In genomic region chr7:83210459-83210858, GRCh38 we compare ENCODE assay signal across 27 cellular contexts. TPM values are rescaled to one million over a fixed set of nuclear protein-coding genes. Genes with fewer than 3 reads are reported as not detected.
"Had no signal": no experiment of that assay in that cellular context is flagged by ENCODE, and none has a peak within 500 bp of the region (broad histone marks: within the 10 kb centered on the region; RNA-seq: fewer than 3 reads in every experiment).

No MANE protein-coding gene starts in this region.

- H3K4me3 ChIP-seq: dorsolateral prefrontal cortex, gastroesophageal sphincter, heart left ventricle, hepatocyte, lung, ovary, psoas muscle, skin epidermis, spleen, testis, tibial artery, upper lobe of left lung had no signal

- H3K79me2 ChIP-seq: hepatocyte had no signal

- H2AFZ ChIP-seq: hepatocyte had no signal

- H3K4me1 ChIP-seq: gastroesophageal sphincter, heart left ventricle, psoas muscle, spleen, testis, tibial artery, upper lobe of left lung had no signal

- H3K4me2 ChIP-seq: hepatocyte had no signal

- H3K9me3 ChIP-seq: gastroesophageal sphincter, heart left ventricle, ovary, psoas muscle, testis, tibial artery, upper lobe of left lung had no signal

- H3K36me3 ChIP-seq: gastroesophageal sphincter, heart left ventricle, ovary, spleen, tibial artery, upper lobe of left lung had no signal

- DNase-seq: dorsolateral prefrontal cortex; effector CD4-positive, alpha-beta T cell; foreskin fibroblast; heart left ventricle; kidney; natural killer cell; occipital lobe; ovary; psoas muscle; right cardiac atrium; spleen; stimulated activated CD4-positive, alpha-beta T cell treated with anti-CD3 and anti-CD28 coated beads, Interleukin-4, amount 100 ng/mL, for 4 hours; stimulated activated naive CD8-positive, alpha-beta T cell treated with anti-CD3 and anti-CD28 coated beads, Interleukin-15, Interleukin-2, amounts not matched to agents 100 U/mL and 50 U/mL, for 24 hours; substantia nigra; testis; tibial artery; upper lobe of left lung had no signal

- FAIRE-seq: kidney, urothelium cell line had no signal

- H3K27ac ChIP-seq: dorsolateral prefrontal cortex, epithelial cell of prostate, gastroesophageal sphincter, heart left ventricle, hepatocyte, ovary, psoas muscle, skin epidermis, spleen, testis, tibial artery, upper lobe of left lung had no signal

- H3K27me3 ChIP-seq: dorsolateral prefrontal cortex, gastroesophageal sphincter, heart left ventricle, hepatocyte, ovary, spleen, testis, tibial artery, upper lobe of left lung had no signal

- ATAC-seq: esophagus mucosa; gastroesophageal sphincter; heart left ventricle; left lobe of liver; natural killer cell; psoas muscle; right cardiac atrium; stimulated activated memory B cell treated with anti-CD40 and anti-IgM and Interleukin-4, amounts not matched to agents 10 μg/mL and 1 μg/mL and 100 μg/mL, for 72 hours; stimulated activated naive CD8-positive, alpha-beta T cell treated with anti-CD3 and anti-CD28 coated beads, Interleukin-15, Interleukin-2, amounts not matched to agents 100 U/mL and 50 U/mL, for 24 hours had no signal

RNA-seq across cellular contexts. Expression of gene PCLO, which starts 47.8 kb away (rescaled TPM):
- total RNA-seq: mononuclear cell, natural killer cell had no signal
